1 cellular context compared by ENCODE assay signal in the genomic region with DNA sequence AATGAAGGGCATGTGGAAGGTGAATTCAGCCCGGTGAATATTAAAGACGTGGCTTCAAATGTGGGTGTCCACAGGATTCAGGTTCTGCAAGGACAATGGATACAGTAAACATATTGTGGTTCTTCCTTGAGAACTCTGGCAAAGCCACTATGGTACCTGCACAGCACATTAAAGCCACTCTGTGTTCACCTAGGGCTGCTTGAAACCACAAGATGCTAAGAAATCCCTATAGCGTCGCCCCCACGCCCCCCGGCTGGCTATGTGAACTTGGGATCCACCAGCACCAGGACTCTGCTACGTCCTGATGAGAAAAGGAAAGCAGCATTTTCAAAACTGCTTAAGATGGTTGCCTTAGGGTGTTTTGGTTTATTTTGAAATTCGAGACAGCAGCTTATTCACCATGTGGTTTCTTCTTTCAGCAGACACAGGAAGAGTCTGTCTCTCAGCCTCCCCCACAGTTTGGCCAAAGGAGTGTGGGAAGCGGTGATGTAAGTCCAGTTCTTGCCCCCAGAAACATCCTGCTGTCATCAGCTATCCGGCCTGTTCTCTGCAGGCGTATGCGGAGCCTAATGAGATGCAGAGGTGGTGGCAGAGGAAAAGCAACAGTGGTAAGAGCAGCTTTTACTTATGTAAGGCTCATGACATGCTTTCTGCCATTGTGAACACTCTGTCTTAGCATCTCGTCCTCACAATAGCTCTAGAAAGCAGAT.
TF ChIP-seq lines count a peak whose summit lies in the region.

No MANE protein-coding gene starts in this region.

TF ChIP-seq in K562, 482 proteins besides CTCF, POLR2A, EP300 and RAD21 (continued from another document and continues in another):
- TF ChIP-seq, protein P1, sequence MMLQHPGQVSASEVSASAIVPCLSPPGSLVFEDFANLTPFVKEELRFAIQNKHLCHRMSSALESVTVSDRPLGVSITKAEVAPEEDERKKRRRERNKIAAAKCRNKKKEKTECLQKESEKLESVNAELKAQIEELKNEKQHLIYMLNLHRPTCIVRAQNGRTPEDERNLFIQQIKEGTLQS (IDR thresholded peaks at IDR 0.05), result peak; percentile 54; the same call in 1 of the 2 replicates
- TF ChIP-seq, protein P1 (CRISPR knock-in tag; conservative IDR thresholded peaks at IDR 0.05), result no peak
- TF ChIP-seq, protein P2, sequence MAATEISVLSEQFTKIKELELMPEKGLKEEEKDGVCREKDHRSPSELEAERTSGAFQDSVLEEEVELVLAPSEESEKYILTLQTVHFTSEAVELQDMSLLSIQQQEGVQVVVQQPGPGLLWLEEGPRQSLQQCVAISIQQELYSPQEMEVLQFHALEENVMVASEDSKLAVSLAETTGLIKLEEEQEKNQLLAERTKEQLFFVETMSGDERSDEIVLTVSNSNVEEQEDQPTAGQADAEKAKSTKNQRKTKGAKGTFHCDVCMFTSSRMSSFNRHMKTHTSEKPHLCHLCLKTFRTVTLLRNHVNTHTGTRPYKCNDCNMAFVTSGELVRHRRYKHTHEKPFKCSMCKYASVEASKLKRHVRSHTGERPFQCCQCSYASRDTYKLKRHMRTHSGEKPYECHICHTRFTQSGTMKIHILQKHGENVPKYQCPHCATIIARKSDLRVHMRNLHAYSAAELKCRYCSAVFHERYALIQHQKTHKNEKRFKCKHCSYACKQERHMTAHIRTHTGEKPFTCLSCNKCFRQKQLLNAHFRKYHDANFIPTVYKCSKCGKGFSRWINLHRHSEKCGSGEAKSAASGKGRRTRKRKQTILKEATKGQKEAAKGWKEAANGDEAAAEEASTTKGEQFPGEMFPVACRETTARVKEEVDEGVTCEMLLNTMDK (IDR thresholded peaks at IDR 0.05; ENCODE audit: borderline replicate concordance, insufficient read depth, low read depth, low read length, poor library complexity, severe bottlenecking), result no peak
- TF ChIP-seq ZNF696 (CRISPR knock-in tag; conservative IDR thresholded peaks at IDR 0.05) (no peak), TEAD2 (tag; IDR thresholded peaks at IDR 0.05) (no peak), ZFX (CRISPR knock-in tag; IDR thresholded peaks at IDR 0.05) (no peak), ZNF766 (CRISPR knock-in tag; conservative IDR thresholded peaks at IDR 0.05) (0 out of 2 replicates have a peak, but pooled peaks have one; percentile 46), ZNF311 (CRISPR knock-in tag; IDR thresholded peaks at IDR 0.05) (no peak), DMBX1 (CRISPR knock-in tag; IDR thresholded peaks at IDR 0.05; ENCODE audit: borderline replicate concordance) (peak; percentile 16; the same call in 1 of the 2 replicates), CREM (IDR thresholded peaks at IDR 0.05; ENCODE audit: low read depth) (peak; percentile 18; the same call in 1 of the 2 replicates), SMC3 (conservative IDR thresholded peaks at IDR 0.05; ENCODE audit: insufficient read depth, low read depth, low read length) (no peak), GABPA (tag; conservative IDR thresholded peaks at IDR 0.05; ENCODE audit: low read depth) (peak; percentile 52), CEBPG (CRISPR knock-in tag; IDR thresholded peaks at IDR 0.05) (peak; percentile 87), CEBPG (tag; conservative IDR thresholded peaks at IDR 0.05 in 1 of 2, IDR thresholded peaks at IDR 0.05 in 1 of 2) (peak in 1 of 2 experiments; percentile 90; a peak in 2 of 4 replicates), ZNF584 (CRISPR knock-in tag; IDR thresholded peaks at IDR 0.05; ENCODE audit: low read depth) (peak; percentile 94), HNRNPLL (IDR thresholded peaks at IDR 0.05; ENCODE audit: low read depth, low read length, poor library complexity, severe bottlenecking) (no peak), MEIS2 (IDR thresholded peaks at IDR 0.05; ENCODE audit: partially characterized antibody) (peak; percentile 67), SRSF7 (optimal IDR thresholded peaks at IDR 0.05; ENCODE audit: low read depth, low read length) (no peak), PHTF2 (CRISPR knock-in tag; IDR thresholded peaks at IDR 0.05) (no peak), ZNF253 (CRISPR knock-in tag; conservative IDR thresholded peaks at IDR 0.05) (no peak), NR1H2 (CRISPR knock-in tag; IDR thresholded peaks at IDR 0.05) (no peak), MTA3 (IDR thresholded peaks at IDR 0.05; ENCODE audit: borderline replicate concordance) (no peak), HNRNPH1 (optimal IDR thresholded peaks at IDR 0.05; ENCODE audit: low read depth, low read length) (no peak), U2AF1 (optimal IDR thresholded peaks at IDR 0.05; ENCODE audit: low read depth, low read length) (no peak), CBFB (CRISPR knock-in tag; IDR thresholded peaks at IDR 0.05) (no peak), HMG20B (CRISPR knock-in tag; IDR thresholded peaks at IDR 0.05) (no peak), RNF2 (IDR thresholded peaks at IDR 0.05) (peak; percentile 36; the same call in 1 of the 2 replicates), HDAC2 (IDR thresholded peaks at IDR 0.05) (no peak), HEY1 (CRISPR knock-in tag; IDR thresholded peaks at IDR 0.05; ENCODE audit: borderline replicate concordance) (no peak), NELFE (IDR thresholded peaks at IDR 0.05; ENCODE audit: insufficient read depth, insufficient read length) (no peak), ZNF589 (CRISPR knock-in tag; IDR thresholded peaks at IDR 0.05; ENCODE audit: low read depth) (peak; percentile 89), CHD2 (IDR thresholded peaks at IDR 0.05; ENCODE audit: low read depth, low read length) (no peak), MCM5 (IDR thresholded peaks at IDR 0.05; ENCODE audit: low read depth) (no peak), ZSCAN29 (IDR thresholded peaks at IDR 0.05) (no peak), EHMT2 (IDR thresholded peaks at IDR 0.05) (no peak), SPI1 (IDR thresholded peaks at IDR 0.05; ENCODE audit: borderline replicate concordance, low read depth, low read length) (no peak), LCOR (CRISPR knock-in tag; IDR thresholded peaks at IDR 0.05) (0 out of 2 replicates have a peak, but pooled peaks have one; percentile 47), ETV5 (CRISPR knock-in tag; IDR thresholded peaks at IDR 0.05; ENCODE audit: low read depth) (peak; percentile 83), NBN (IDR thresholded peaks at IDR 0.05; ENCODE audit: low read depth) (no peak), C11orf30 (IDR thresholded peaks at IDR 0.05; ENCODE audit: low read depth) (no peak), ADNP (tag; IDR thresholded peaks at IDR 0.05) (no peak), SMAD4 (CRISPR knock-in tag; conservative IDR thresholded peaks at IDR 0.05) (peak; percentile 86), ETV1 (tag; conservative IDR thresholded peaks at IDR 0.05; ENCODE audit: low read depth) (peak; percentile 84), ZBED1 (IDR thresholded peaks at IDR 0.05) (no peak)
- TF ChIP-seq, protein P3, sequence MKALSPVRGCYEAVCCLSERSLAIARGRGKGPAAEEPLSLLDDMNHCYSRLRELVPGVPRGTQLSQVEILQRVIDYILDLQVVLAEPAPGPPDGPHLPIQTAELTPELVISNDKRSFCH (CRISPR knock-in tag; IDR thresholded peaks at IDR 0.05), result no peak
- TF ChIP-seq, protein P3 (tag; IDR thresholded peaks at IDR 0.05), result 0 out of 2 replicates have a peak, but pooled peaks have one; percentile 50
- TF ChIP-seq, protein P4, sequence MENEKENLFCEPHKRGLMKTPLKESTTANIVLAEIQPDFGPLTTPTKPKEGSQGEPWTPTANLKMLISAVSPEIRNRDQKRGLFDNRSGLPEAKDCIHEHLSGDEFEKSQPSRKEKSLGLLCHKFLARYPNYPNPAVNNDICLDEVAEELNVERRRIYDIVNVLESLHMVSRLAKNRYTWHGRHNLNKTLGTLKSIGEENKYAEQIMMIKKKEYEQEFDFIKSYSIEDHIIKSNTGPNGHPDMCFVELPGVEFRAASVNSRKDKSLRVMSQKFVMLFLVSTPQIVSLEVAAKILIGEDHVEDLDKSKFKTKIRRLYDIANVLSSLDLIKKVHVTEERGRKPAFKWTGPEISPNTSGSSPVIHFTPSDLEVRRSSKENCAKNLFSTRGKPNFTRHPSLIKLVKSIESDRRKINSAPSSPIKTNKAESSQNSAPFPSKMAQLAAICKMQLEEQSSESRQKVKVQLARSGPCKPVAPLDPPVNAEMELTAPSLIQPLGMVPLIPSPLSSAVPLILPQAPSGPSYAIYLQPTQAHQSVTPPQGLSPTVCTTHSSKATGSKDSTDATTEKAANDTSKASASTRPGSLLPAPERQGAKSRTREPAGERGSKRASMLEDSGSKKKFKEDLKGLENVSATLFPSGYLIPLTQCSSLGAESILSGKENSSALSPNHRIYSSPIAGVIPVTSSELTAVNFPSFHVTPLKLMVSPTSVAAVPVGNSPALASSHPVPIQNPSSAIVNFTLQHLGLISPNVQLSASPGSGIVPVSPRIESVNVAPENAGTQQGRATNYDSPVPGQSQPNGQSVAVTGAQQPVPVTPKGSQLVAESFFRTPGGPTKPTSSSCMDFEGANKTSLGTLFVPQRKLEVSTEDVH (IDR thresholded peaks at IDR 0.05; ENCODE audit: low read depth, partially characterized antibody), result no peak
- TF ChIP-seq, protein P5, sequence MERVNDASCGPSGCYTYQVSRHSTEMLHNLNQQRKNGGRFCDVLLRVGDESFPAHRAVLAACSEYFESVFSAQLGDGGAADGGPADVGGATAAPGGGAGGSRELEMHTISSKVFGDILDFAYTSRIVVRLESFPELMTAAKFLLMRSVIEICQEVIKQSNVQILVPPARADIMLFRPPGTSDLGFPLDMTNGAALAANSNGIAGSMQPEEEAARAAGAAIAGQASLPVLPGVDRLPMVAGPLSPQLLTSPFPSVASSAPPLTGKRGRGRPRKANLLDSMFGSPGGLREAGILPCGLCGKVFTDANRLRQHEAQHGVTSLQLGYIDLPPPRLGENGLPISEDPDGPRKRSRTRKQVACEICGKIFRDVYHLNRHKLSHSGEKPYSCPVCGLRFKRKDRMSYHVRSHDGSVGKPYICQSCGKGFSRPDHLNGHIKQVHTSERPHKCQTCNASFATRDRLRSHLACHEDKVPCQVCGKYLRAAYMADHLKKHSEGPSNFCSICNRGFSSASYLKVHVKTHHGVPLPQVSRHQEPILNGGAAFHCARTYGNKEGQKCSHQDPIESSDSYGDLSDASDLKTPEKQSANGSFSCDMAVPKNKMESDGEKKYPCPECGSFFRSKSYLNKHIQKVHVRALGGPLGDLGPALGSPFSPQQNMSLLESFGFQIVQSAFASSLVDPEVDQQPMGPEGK (CRISPR knock-in tag; IDR thresholded peaks at IDR 0.05; ENCODE audit: borderline replicate concordance), result no peak
- TF ChIP-seq, protein P6, sequence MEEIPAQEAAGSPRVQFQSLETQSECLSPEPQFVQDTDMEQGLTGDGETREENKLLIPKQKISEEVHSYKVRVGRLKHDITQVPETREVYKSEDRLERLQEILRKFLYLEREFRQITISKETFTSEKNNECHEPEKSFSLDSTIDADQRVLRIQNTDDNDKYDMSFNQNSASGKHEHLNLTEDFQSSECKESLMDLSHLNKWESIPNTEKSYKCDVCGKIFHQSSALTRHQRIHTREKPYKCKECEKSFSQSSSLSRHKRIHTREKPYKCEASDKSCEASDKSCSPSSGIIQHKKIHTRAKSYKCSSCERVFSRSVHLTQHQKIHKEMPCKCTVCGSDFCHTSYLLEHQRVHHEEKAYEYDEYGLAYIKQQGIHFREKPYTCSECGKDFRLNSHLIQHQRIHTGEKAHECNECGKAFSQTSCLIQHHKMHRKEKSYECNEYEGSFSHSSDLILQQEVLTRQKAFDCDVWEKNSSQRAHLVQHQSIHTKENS (CRISPR knock-in tag; IDR thresholded peaks at IDR 0.05), result no peak
- TF ChIP-seq, protein P7, sequence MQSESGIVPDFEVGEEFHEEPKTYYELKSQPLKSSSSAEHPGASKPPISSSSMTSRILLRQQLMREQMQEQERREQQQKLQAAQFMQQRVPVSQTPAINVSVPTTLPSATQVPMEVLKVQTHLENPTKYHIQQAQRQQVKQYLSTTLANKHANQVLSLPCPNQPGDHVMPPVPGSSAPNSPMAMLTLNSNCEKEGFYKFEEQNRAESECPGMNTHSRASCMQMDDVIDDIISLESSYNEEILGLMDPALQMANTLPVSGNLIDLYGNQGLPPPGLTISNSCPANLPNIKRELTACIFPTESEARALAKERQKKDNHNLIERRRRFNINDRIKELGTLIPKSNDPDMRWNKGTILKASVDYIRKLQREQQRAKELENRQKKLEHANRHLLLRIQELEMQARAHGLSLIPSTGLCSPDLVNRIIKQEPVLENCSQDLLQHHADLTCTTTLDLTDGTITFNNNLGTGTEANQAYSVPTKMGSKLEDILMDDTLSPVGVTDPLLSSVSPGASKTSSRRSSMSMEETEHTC (IDR thresholded peaks at IDR 0.05), result no peak
- TF ChIP-seq, protein P8, sequence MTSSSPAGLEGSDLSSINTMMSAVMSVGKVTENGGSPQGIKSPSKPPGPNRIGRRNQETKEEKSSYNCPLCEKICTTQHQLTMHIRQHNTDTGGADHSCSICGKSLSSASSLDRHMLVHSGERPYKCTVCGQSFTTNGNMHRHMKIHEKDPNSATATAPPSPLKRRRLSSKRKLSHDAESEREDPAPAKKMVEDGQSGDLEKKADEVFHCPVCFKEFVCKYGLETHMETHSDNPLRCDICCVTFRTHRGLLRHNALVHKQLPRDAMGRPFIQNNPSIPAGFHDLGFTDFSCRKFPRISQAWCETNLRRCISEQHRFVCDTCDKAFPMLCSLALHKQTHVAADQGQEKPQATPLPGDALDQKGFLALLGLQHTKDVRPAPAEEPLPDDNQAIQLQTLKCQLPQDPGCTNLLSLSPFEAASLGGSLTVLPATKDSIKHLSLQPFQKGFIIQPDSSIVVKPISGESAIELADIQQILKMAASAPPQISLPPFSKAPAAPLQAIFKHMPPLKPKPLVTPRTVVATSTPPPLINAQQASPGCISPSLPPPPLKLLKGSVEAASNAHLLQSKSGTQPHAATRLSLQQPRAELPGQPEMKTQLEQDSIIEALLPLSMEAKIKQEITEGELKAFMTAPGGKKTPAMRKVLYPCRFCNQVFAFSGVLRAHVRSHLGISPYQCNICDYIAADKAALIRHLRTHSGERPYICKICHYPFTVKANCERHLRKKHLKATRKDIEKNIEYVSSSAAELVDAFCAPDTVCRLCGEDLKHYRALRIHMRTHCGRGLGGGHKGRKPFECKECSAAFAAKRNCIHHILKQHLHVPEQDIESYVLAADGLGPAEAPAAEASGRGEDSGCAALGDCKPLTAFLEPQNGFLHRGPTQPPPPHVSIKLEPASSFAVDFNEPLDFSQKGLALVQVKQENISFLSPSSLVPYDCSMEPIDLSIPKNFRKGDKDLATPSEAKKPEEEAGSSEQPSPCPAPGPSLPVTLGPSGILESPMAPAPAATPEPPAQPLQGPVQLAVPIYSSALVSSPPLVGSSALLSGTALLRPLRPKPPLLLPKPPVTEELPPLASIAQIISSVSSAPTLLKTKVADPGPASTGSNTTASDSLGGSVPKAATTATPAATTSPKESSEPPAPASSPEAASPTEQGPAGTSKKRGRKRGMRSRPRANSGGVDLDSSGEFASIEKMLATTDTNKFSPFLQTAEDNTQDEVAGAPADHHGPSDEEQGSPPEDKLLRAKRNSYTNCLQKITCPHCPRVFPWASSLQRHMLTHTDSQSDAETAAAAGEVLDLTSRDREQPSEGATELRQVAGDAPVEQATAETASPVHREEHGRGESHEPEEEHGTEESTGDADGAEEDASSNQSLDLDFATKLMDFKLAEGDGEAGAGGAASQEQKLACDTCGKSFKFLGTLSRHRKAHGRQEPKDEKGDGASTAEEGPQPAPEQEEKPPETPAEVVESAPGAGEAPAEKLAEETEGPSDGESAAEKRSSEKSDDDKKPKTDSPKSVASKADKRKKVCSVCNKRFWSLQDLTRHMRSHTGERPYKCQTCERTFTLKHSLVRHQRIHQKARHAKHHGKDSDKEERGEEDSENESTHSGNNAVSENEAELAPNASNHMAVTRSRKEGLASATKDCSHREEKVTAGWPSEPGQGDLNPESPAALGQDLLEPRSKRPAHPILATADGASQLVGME (CRISPR knock-in tag; IDR thresholded peaks at IDR 0.05), result no peak
